In genomic region chr3:182490601-182491485, GRCh38 we compare ENCODE assay signal across 9 cellular contexts.
DNase-seq lines count a peak whose midpoint lies in the region; FAIRE-seq and TF ChIP-seq lines count a peak whose summit lies in the region.
"Had no signal": no experiment of that assay in that cellular context is flagged by ENCODE, and none has a peak within 500 bp of the region (broad histone marks: within the 10 kb centered on the region; RNA-seq: fewer than 3 reads in every experiment).

No MANE protein-coding gene starts in this region.

- no peak overlapping the region for H3K14ac ChIP-seq in neuronal stem cell (ENCODE audit: low read length)

- TF ChIP-seq EP300 in ovary (IDR thresholded peaks at IDR 0.05), result no peak

- DNase-seq in AML-193 (lab: John Stamatoyannopoulos, UW), result peak; percentile 7 to 17
- peak; percentile 5 for DNase-seq in H54 (ENCODE audit: insufficient read length, low spot score)
- peak; percentile 77 to 92 for DNase-seq in NCI-H524 (lab: John Stamatoyannopoulos, UW)
- peak; percentile 9 to 29 for DNase-seq in dermis microvascular lymphatic vessel endothelial cell (ENCODE audit: low read depth in 2 of 2)
- peak; percentile 41 for DNase-seq in neuronal stem cell (ENCODE audit: low spot score)
- no peak for DNase-seq in activated effector memory CD4-positive, alpha-beta T cell treated with Interleukin-2 at 50 U/mL for 16 hours
- DNase-seq in activated naive CD4-positive, alpha-beta T cell treated with Interleukin-2 at 50 U/mL for 16 hours, result no peak
- no peak for DNase-seq in ovary

- H3K9me3 ChIP-seq in neuronal stem cell (replicated peaks in 1 of 2; ENCODE audit: control insufficient read depth in 2 of 2, insufficient read depth in 1 of 2, low read depth in 1 of 2, low read length in 2 of 2) (no peaks in the 10 kb centered on the region), ovary (no peaks in the 10 kb centered on the region)

- H3K27ac ChIP-seq in neuronal stem cell (replicated peaks; ENCODE audit: low read length) (peak overlapping the region; percentile 65), ovary (no peak overlapping the region)

- no peak overlapping the region for H2BK12ac ChIP-seq in neuronal stem cell (ENCODE audit: low read length)

- no peaks in the 10 kb centered on the region for H3K36me3 ChIP-seq in neuronal stem cell (replicated peaks in 1 of 2; ENCODE audit: control insufficient read depth in 2 of 2, insufficient read depth in 2 of 2, low read length in 2 of 2)
- no peaks in the 10 kb centered on the region for H3K36me3 ChIP-seq in ovary

- H3K23ac ChIP-seq in neuronal stem cell (ENCODE audit: low read depth, low read length, poor library complexity), result no peak overlapping the region

- H2BK5ac ChIP-seq in neuronal stem cell (ENCODE audit: low read length), result no peak overlapping the region

- TF ChIP-seq POLR2A in H54 (IDR thresholded peaks at IDR 0.05; ENCODE audit: low read depth, low read length) (no peak), ovary (IDR thresholded peaks at IDR 0.05) (no peak)

- H3K4ac ChIP-seq in neuronal stem cell (ENCODE audit: low read length), result no peak overlapping the region

- H3K9ac ChIP-seq in neuronal stem cell (ENCODE audit: low read depth, low read length, poor library complexity), result no peak overlapping the region

- H4K8ac ChIP-seq in neuronal stem cell (ENCODE audit: low read depth, low read length), result no peak overlapping the region

- no peak overlapping the region for H3K4me2 ChIP-seq in neuronal stem cell (ENCODE audit: insufficient read depth, low read length, poor library complexity, severe bottlenecking)

- H2AK5ac ChIP-seq in neuronal stem cell (ENCODE audit: low read depth, low read length), result no peak overlapping the region

- peaks cover 5 to 18% of the 10 kb centered on the region in 2 donors for H3K4me1 ChIP-seq in neuronal stem cell (ENCODE audit: control insufficient read depth in 2 of 2, insufficient read depth in 1 of 2, low read depth in 1 of 2, low read length in 2 of 2)
- no peaks in the 10 kb centered on the region for H3K4me1 ChIP-seq in ovary (ENCODE audit: insufficient read depth)

- H2AFZ ChIP-seq in neuronal stem cell (ENCODE audit: low read length), result peak overlapping the region; percentile 70

- H3K18ac ChIP-seq in neuronal stem cell (ENCODE audit: low read length), result no peak overlapping the region

- no peaks in the 10 kb centered on the region for H3K79me1 ChIP-seq in neuronal stem cell (ENCODE audit: low read depth, low read length)

- H3K27me3 ChIP-seq in neuronal stem cell (ENCODE audit: control insufficient read depth in 3 of 3, insufficient read depth in 3 of 3, low read depth in 1 of 3, low read length in 3 of 3) (no peaks in the 10 kb centered on the region), ovary (no peaks in the 10 kb centered on the region)

- WGBS in neuronal stem cell (ENCODE audit: extremely low coverage in 2 of 2, insufficient read length in 2 of 2, insufficient replicate concordance in 1 of 2), 2 donors, result no CpG with 5 or more reads among the region's 10 CpGs
- 52 to 57% (median 52%) methylated on average over 10 of the region's 10 CpGs for WGBS in ovary, 3 donors

- FAIRE-seq in H54 (lab: Jason Lieb, UNC), result peak; percentile 55
- FAIRE-seq: GM18507 had no signal

- no peak overlapping the region for H2BK120ac ChIP-seq in neuronal stem cell (ENCODE audit: low read depth, low read length)

- TF ChIP-seq CTCF in ovary (IDR thresholded peaks at IDR 0.05), result no peak

- no peak overlapping the region for H2BK15ac ChIP-seq in neuronal stem cell (ENCODE audit: low read length)

- no peak overlapping the region for H4K91ac ChIP-seq in neuronal stem cell (ENCODE audit: low read depth, low read length, poor library complexity)

- H3K4me3 ChIP-seq in neuronal stem cell (ENCODE audit: low read length in 2 of 2), result no peak overlapping the region
- no peak overlapping the region for H3K4me3 ChIP-seq in ovary

- intact Hi-C loops in ovary (cut with DNase I), result no loop called here

Comparison
In these comparisons a context has a peak if more than half of its experiments do, and no peak if none do; other contexts are left out.
1. DNase-seq: peak in AML-193 (2 of 2), H54 (single experiment), NCI-H524 (2 of 2), dermis microvascular lymphatic vessel endothelial cell (2 of 2) and neuronal stem cell (single experiment); none in activated effector memory CD4-positive, alpha-beta T cell treated with Interleukin-2 at 50 U/mL for 16 hours (single experiment), activated naive CD4-positive, alpha-beta T cell treated with Interleukin-2 at 50 U/mL for 16 hours (single experiment) and ovary (0 of 5).